In the genomic region with DNA sequence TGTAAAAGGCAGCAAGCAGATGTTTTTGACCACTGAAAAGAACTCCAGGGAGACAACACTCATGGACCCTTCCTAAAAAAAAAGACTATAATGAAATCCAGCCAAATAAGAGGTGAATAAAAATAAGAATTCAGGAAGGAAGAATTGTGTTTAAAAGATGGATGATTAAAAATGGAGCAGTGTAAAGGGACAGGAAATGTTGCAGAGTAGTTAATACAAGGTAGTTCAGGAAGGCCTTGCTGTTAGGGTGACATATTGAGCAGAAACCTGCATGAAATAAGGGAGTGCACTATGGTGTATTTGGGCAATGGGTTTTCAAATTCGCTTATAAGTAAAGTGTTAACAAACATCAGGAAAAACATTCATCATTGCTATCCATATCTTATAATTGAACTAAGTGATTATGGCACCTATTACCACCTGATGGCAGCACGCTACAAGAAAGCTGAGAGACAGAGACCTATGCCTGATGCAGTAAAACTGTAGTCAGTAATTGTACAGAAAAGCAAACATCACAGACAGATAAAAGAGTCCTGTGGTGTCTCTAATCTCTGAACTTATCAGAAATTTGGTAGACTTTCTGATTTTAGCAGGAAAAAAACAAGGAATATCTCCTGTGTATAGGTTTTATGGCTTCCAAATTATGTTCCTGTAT, we compare ENCODE assay signal across 8 cellular contexts. TPM values are rescaled to one million over a fixed set of nuclear protein-coding genes. Genes with fewer than 3 reads are reported as not detected.
DNase-seq lines count a peak whose midpoint lies in the region; ATAC-seq, FAIRE-seq and TF ChIP-seq lines count a peak whose summit lies in the region.

No MANE protein-coding gene starts in this region.

- intact Hi-C loops in activated CD4-positive, alpha-beta T cell treated with anti-CD3 and anti-CD28 coated beads, Interleukin-2, amount 10 ng/mL, durations not matched to agents 24 days and 14 days (cut with micrococcal nuclease) = loop anchor here (1.0 to 10.0 kb wide), 4 partner anchors 168 to 1174 kb away; partner anchors contain the start of genes CEP70 and MRAS
- intact Hi-C loops in heart right ventricle (cut with DNase I) = no loop called here

- no peak overlapping the region for H3K4me3 Mint-ChIP-seq in activated CD4-positive, alpha-beta T cell treated with anti-CD3 and anti-CD28 coated beads, Interleukin-2, amount 10 ng/mL, durations not matched to agents 24 days and 14 days
- no peak overlapping the region for H3K4me3 Mint-ChIP-seq in stimulated activated naive B cell treated with anti-CD40 and anti-IgM and Interleukin-4, amounts not matched to agents 10 μg/mL and 1 μg/mL and 100 μg/mL, for 72 hours

- peaks cover 25% of the 10 kb centered on the region for H3K27me3 Mint-ChIP-seq in activated CD4-positive, alpha-beta T cell treated with anti-CD3 and anti-CD28 coated beads, Interleukin-2, amount 10 ng/mL, durations not matched to agents 24 days and 14 days
- peaks cover 11 to 25% of the 10 kb centered on the region in 2 donors for H3K27me3 Mint-ChIP-seq in stimulated activated naive B cell treated with anti-CD40 and anti-IgM and Interleukin-4, amounts not matched to agents 10 μg/mL and 1 μg/mL and 100 μg/mL, for 72 hours

- in situ Hi-C loops in GM13976 (cut with MboI; ENCODE audit: low sequenced_read_pairs, unreplicated experiment) = no loop called here

- H3K4me1 Mint-ChIP-seq in activated CD4-positive, alpha-beta T cell treated with anti-CD3 and anti-CD28 coated beads, Interleukin-2, amount 10 ng/mL, durations not matched to agents 24 days and 14 days = peaks cover 5% of the 10 kb centered on the region
- H3K4me1 Mint-ChIP-seq in stimulated activated naive B cell treated with anti-CD40 and anti-IgM and Interleukin-4, amounts not matched to agents 10 μg/mL and 1 μg/mL and 100 μg/mL, for 72 hours = peaks cover 0 to 2% of the 10 kb centered on the region in 2 donors

- peak; percentile 79 to 90 for DNase-seq in AML-193 (lab: John Stamatoyannopoulos, UW)
- peak; percentile 38 for DNase-seq in GM13976 (ENCODE audit: low spot score)
- peak; percentile 34 for DNase-seq in NCI-H2227 treated with DMSO at 0.1 percent for 48 hours (lab: John Stamatoyannopoulos, UW)
- DNase-seq in activated CD4-positive, alpha-beta T cell treated with anti-CD3 and anti-CD28 coated beads, Interleukin-2, amount 10 ng/mL, durations not matched to agents 24 days and 14 days = peak; percentile 78
- no peak for DNase-seq in heart right ventricle
- DNase-seq in stimulated activated naive B cell treated with anti-CD40 and anti-IgM and Interleukin-4, amounts not matched to agents 10 μg/mL and 1 μg/mL and 100 μg/mL, for 72 hours = no peak
- DNase-seq in urothelium cell line (ENCODE audit: low spot score) = no peak

- TF ChIP-seq CTCF in GM13976 (IDR thresholded peaks at IDR 0.05; ENCODE audit: borderline replicate concordance, control extremely low read depth, extremely low read depth, insufficient read depth, missing control alignments) = peak; percentile 60
- peak in 7 of 9 donors; percentile 13 to 52 (median 43) for TF ChIP-seq CTCF in heart right ventricle (IDR thresholded peaks at IDR 0.05)

- ATAC-seq in HG03196 (IDR thresholded peaks at IDR 0.05; ENCODE audit: unreplicated experiment) (peak; percentile 63), heart right ventricle (peak in 1 of 8 donors; percentile 59)
- ATAC-seq in stimulated activated naive B cell treated with anti-CD40 and anti-IgM and Interleukin-4, amounts not matched to agents 10 μg/mL and 1 μg/mL and 100 μg/mL, for 72 hours (replicated peaks) = peak; percentile 63 to 72

- H3K4me3 ChIP-seq in heart right ventricle = no peak overlapping the region

- no peaks in the 10 kb centered on the region for H3K36me3 ChIP-seq in heart right ventricle

- no peak overlapping the region for H3K27ac ChIP-seq in heart right ventricle

- H3K36me3 Mint-ChIP-seq in activated CD4-positive, alpha-beta T cell treated with anti-CD3 and anti-CD28 coated beads, Interleukin-2, amount 10 ng/mL, durations not matched to agents 24 days and 14 days (ENCODE audit: low read depth) = no peaks in the 10 kb centered on the region
- no peaks in the 10 kb centered on the region for H3K36me3 Mint-ChIP-seq in stimulated activated naive B cell treated with anti-CD40 and anti-IgM and Interleukin-4, amounts not matched to agents 10 μg/mL and 1 μg/mL and 100 μg/mL, for 72 hours

- H3K27me3 ChIP-seq in heart right ventricle = peaks cover 0 to 12% (median 0%) of the 10 kb centered on the region in 7 donors

- H3K9me3 Mint-ChIP-seq in activated CD4-positive, alpha-beta T cell treated with anti-CD3 and anti-CD28 coated beads, Interleukin-2, amount 10 ng/mL, durations not matched to agents 24 days and 14 days = no peaks in the 10 kb centered on the region
- no peaks in the 10 kb centered on the region for H3K9me3 Mint-ChIP-seq in stimulated activated naive B cell treated with anti-CD40 and anti-IgM and Interleukin-4, amounts not matched to agents 10 μg/mL and 1 μg/mL and 100 μg/mL, for 72 hours

- no peak overlapping the region for H3K27ac Mint-ChIP-seq in activated CD4-positive, alpha-beta T cell treated with anti-CD3 and anti-CD28 coated beads, Interleukin-2, amount 10 ng/mL, durations not matched to agents 24 days and 14 days
- no peak overlapping the region for H3K27ac Mint-ChIP-seq in stimulated activated naive B cell treated with anti-CD40 and anti-IgM and Interleukin-4, amounts not matched to agents 10 μg/mL and 1 μg/mL and 100 μg/mL, for 72 hours

- FAIRE-seq in urothelium cell line (lab: Jason Lieb, UNC) = no peak

- H3K4me1 ChIP-seq in heart right ventricle = no peaks in the 10 kb centered on the region

- 17 to 19% methylated on average over 2 of the region's 2 CpGs for WGBS in heart right ventricle, 2 donors

- H3K9me3 ChIP-seq in heart right ventricle = no peaks in the 10 kb centered on the region

RNA-seq across cellular contexts. Expression of gene DBR1, which starts 5.8 kb away (rescaled TPM):
- total RNA-seq in activated CD4-positive, alpha-beta T cell treated with anti-CD3 and anti-CD28 coated beads, Interleukin-2, amount 10 ng/mL, durations not matched to agents 24 days and 14 days = 27.3 and 28.3 TPM in 2 replicates
- total RNA-seq in heart right ventricle = 10 to 100 TPM in 2 of 10 donors, 1 to 10 TPM in 8; 6.4 to 10.5 (median 9.0) TPM
- 1 to 10 TPM; 3.3 to 5.5 TPM for polyA plus RNA-seq in heart right ventricle

RNA-seq across cellular contexts. Expression of gene ARMC8, which starts 6.6 kb away (rescaled TPM):
- total RNA-seq in activated CD4-positive, alpha-beta T cell treated with anti-CD3 and anti-CD28 coated beads, Interleukin-2, amount 10 ng/mL, durations not matched to agents 24 days and 14 days = 46.0 and 48.1 TPM in 2 replicates
- 10 to 100 TPM; 28.2 to 49.3 (median 30.1) TPM for total RNA-seq in heart right ventricle
- 10 to 100 TPM; 13.8 to 23.0 TPM for polyA plus RNA-seq in heart right ventricle

RNA-seq across cellular contexts. Expression of gene A4GNT, which starts 48.3 kb away (rescaled TPM):
- total RNA-seq in activated CD4-positive, alpha-beta T cell treated with anti-CD3 and anti-CD28 coated beads, Interleukin-2, amount 10 ng/mL, durations not matched to agents 24 days and 14 days = not detected in 2 replicates
- not detected for total RNA-seq in heart right ventricle
- not detected for polyA plus RNA-seq in heart right ventricle

Comparison
In these comparisons a context has a peak if more than half of its experiments do, and no peak if none do; other contexts are left out.
1. DNase-seq: peak in AML-193 (2 of 2), GM13976 (single experiment), NCI-H2227 treated with DMSO at 0.1 percent for 48 hours (single experiment) and activated CD4-positive, alpha-beta T cell treated with anti-CD3 and anti-CD28 coated beads, Interleukin-2, amount 10 ng/mL, durations not matched to agents 24 days and 14 days (single experiment); none in heart right ventricle (0 of 2), stimulated activated naive B cell treated with anti-CD40 and anti-IgM and Interleukin-4, amounts not matched to agents 10 μg/mL and 1 μg/mL and 100 μg/mL, for 72 hours (single experiment) and urothelium cell line (single experiment).